In genomic region chr11:101765932-101766331, GRCh38 we compare ENCODE assay signal across 23 cellular contexts.
"Had no signal": no experiment of that assay in that cellular context is flagged by ENCODE, and none has a peak within 500 bp of the region (broad histone marks: within the 10 kb centered on the region; RNA-seq: fewer than 3 reads in every experiment).

No MANE protein-coding gene starts in this region.

- H3K27me3 ChIP-seq: neural progenitor cell, ovary, right lobe of liver, sigmoid colon, stomach, tibial artery, transverse colon, upper lobe of right lung, uterus had no signal

- H3K9ac ChIP-seq: neural progenitor cell, parathyroid adenoma had no signal

- FAIRE-seq: small intestine had no signal

- H3K27ac ChIP-seq: neural progenitor cell, ovary, parathyroid adenoma, psoas muscle, right lobe of liver, sigmoid colon, stomach, tibial artery, transverse colon, upper lobe of right lung, uterus had no signal

- H3K4me1 ChIP-seq: neural progenitor cell, parathyroid adenoma, psoas muscle, right lobe of liver, sigmoid colon, stomach, transverse colon, upper lobe of right lung, uterus had no signal

- H2AFZ ChIP-seq: neural progenitor cell, parathyroid adenoma had no signal

- ATAC-seq: natural killer cell; psoas muscle; right cardiac atrium; right lobe of liver; stimulated activated effector memory CD8-positive, alpha-beta T cell treated with anti-CD3 and anti-CD28 coated beads, Interleukin-12 subunit alpha, Interleukin-12 subunit beta, amount 100 ng/mL, for 72 hours; stimulated activated naive B cell treated with anti-CD40 and anti-IgM and Interleukin-4, amounts not matched to agents 10 μg/mL and 1 μg/mL and 100 μg/mL, for 72 hours; upper lobe of right lung had no signal

- H3K9me3 ChIP-seq: ovary, psoas muscle, right lobe of liver, sigmoid colon, tibial artery, transverse colon, upper lobe of right lung, uterus had no signal

- H3K4me2 ChIP-seq: neural progenitor cell had no signal

- H3K4me3 ChIP-seq: neural progenitor cell, ovary, psoas muscle, right lobe of liver, sigmoid colon, stomach, tibial artery, transverse colon, upper lobe of right lung, uterus had no signal

- H3K36me3 ChIP-seq: neural progenitor cell, ovary, right lobe of liver, sigmoid colon, stomach, tibial artery, transverse colon, upper lobe of right lung, uterus had no signal

- H3K79me2 ChIP-seq: parathyroid adenoma had no signal

- DNase-seq: natural killer cell; occipital lobe; ovary; posterior cingulate gyrus; psoas muscle; right cardiac atrium; right lobe of liver; sigmoid colon; small intestine; stimulated activated CD4-positive, alpha-beta T cell treated with anti-CD3 and anti-CD28 coated beads, Interleukin-15, amount 100 ng/mL, for 24 hours; stimulated activated CD4-positive, alpha-beta T cell treated with anti-CD3 and anti-CD28 coated beads, Interleukin-2, amount 100 ng/mL, for 24 hours; stimulated activated CD4-positive, alpha-beta T cell treated with anti-CD3 and anti-CD28 coated beads, Interleukin-2, amount 100 ng/mL, for 48 hours; stimulated activated CD4-positive, alpha-beta T cell treated with anti-CD3 and anti-CD28 coated beads, Interleukin-4, amount 100 ng/mL, for 24 hours; stimulated activated naive B cell treated with anti-CD40 and anti-IgM and Interleukin-4, amounts not matched to agents 10 μg/mL and 1 μg/mL and 100 μg/mL, for 72 hours; stimulated activated naive CD4-positive, alpha-beta T cell treated with Interleukin-2 at 50 U/mL for 16 hours; stomach; tibial artery; transverse colon; upper lobe of right lung; uterus had no signal
